7 cellular contexts compared by ENCODE assay signal in the genomic region with DNA sequence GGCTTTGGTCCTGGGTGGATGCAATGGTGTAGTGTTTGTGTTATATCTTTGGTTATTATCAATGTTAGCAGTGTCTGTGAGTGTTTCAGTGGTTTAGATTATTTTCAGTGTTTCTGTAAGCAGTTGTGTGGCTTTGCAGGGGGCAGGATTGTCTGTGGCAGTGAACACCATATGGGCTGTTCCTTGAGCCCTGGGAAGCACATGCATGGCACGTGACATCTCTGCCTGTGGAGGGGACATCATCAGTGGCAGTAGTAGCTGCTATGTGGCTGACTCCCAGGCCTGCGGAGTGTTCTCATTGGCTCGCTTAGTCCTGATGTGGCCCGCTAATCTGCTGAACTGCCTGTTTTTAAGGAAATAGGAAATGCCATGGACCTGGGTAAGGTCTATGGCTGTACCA.
"Had no signal": no experiment of that assay in that cellular context is flagged by ENCODE, and none has a peak within 500 bp of the region (broad histone marks: within the 10 kb centered on the region; RNA-seq: fewer than 3 reads in every experiment).

No MANE protein-coding gene starts in this region.

- H3K27ac Mint-ChIP-seq: IgD-negative memory B cell had no signal

- DNase-seq: IMR-90, KBM-7, KG1 had no signal

- FAIRE-seq: HTR-8/SVneo, K562 had no signal

- ATAC-seq: K562 had no signal

- H3K27ac ChIP-seq: HL-60 had no signal

- H3K4me3 ChIP-seq: K562 had no signal

- H3K4me1 Mint-ChIP-seq: IgD-negative memory B cell had no signal

- H3K27me3 Mint-ChIP-seq: IgD-negative memory B cell had no signal

- H3K4me3 Mint-ChIP-seq: IgD-negative memory B cell had no signal
